8 cellular contexts compared by ENCODE assay signal in the genomic region with DNA sequence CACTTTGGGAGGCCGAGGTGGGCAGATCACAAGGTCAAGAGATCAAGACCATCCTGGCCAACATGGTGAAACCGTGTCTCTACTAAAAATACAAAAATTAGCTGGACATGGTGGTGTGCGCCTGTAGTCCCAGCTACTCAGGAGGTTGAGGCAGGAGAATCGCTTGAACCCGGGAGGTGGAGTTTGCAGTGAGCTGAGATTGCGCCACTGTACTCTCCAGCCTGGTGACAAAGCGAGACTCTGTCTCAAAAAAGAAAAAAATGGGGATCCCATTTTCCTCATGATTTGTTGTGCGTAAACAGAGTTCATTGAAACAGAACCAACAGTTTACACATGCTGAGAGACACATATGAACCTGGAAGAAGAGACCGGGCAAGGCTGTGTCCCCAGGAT. TPM values are rescaled to one million over a fixed set of nuclear protein-coding genes. Genes with fewer than 3 reads are reported as not detected.
DNase-seq lines count a peak whose midpoint lies in the region; ATAC-seq and TF ChIP-seq lines count a peak whose summit lies in the region.
"Not testable (repeated sequence)": the region's sequence is repeated elsewhere in the genome, so short reads cannot be mapped to it uniquely, and the experiment has no call there.

No MANE protein-coding gene starts in this region.

- peak overlapping the region in 4 of 7 donors; percentile 17 to 95 (median 72) for H3K27ac Mint-ChIP-seq in CD4-positive, alpha-beta memory T cell
- peak overlapping the region; percentile 88 for H3K27ac Mint-ChIP-seq in T-helper 2 cell treated with Interferon-gamma antibody and Interleukin-4, amounts not matched to agents 5 μg/mL and 100 μg/mL, for 36 hours
- H3K27ac Mint-ChIP-seq in activated naive CD8-positive, alpha-beta T cell treated with anti-CD3 and anti-CD28 coated beads, Interleukin-2, amount 50 U/mL, for 24 hours: peak overlapping the region; percentile 86
- H3K27ac Mint-ChIP-seq in effector memory CD8-positive, alpha-beta T cell: peak overlapping the region; percentile 7 to 97
- peak overlapping the region in 2 of 3 experiments; percentile 35 to 37 for H3K27ac Mint-ChIP-seq in nephron
- H3K27ac Mint-ChIP-seq in stimulated activated memory B cell treated with anti-CD40 and anti-IgM and Interleukin-4, amounts not matched to agents 10 μg/mL and 1 μg/mL and 100 μg/mL, for 72 hours: peak overlapping the region; percentile 90

- CTCF ChIA-PET in CD4-positive, alpha-beta memory T cell (lab: Charles Lee; ENCODE audit: partially characterized antibody): interaction anchor here (1.0 to 1.9 kb wide), 2 partner anchors 16 to 19 kb away, joined by 4 to 5 read pairs; no protein-coding TSS in a partner anchor

- peaks cover 19 to 22% of the 10 kb centered on the region in 2 donors for H3K36me3 Mint-ChIP-seq in CD4-positive, alpha-beta memory T cell
- peaks cover 18% of the 10 kb centered on the region for H3K36me3 Mint-ChIP-seq in T-helper 2 cell treated with Interferon-gamma antibody and Interleukin-4, amounts not matched to agents 5 μg/mL and 100 μg/mL, for 36 hours (ENCODE audit: low read depth)
- peaks cover 19% of the 10 kb centered on the region for H3K36me3 Mint-ChIP-seq in activated naive CD8-positive, alpha-beta T cell treated with anti-CD3 and anti-CD28 coated beads, Interleukin-2, amount 50 U/mL, for 24 hours (ENCODE audit: low read depth)
- peaks cover 28% of the 10 kb centered on the region for H3K36me3 Mint-ChIP-seq in effector memory CD8-positive, alpha-beta T cell (ENCODE audit: insufficient read depth)
- not testable (repeated sequence) for H3K36me3 Mint-ChIP-seq in nephron (ENCODE audit: low read depth)
- H3K36me3 Mint-ChIP-seq in stimulated activated memory B cell treated with anti-CD40 and anti-IgM and Interleukin-4, amounts not matched to agents 10 μg/mL and 1 μg/mL and 100 μg/mL, for 72 hours: peaks cover 26% of the 10 kb centered on the region

- intact Hi-C loops in CD4-positive, alpha-beta memory T cell (cut with micrococcal nuclease): not testable (repeated sequence)
- intact Hi-C loops in aorta (cut with DNase I): loop anchor here in 1 of 2 donors (2.0 kb wide), 1 partner anchor 29 kb away; no protein-coding TSS in a partner anchor

- peak overlapping the region in 3 of 8 donors; percentile 16 to 86 (median 22) for H3K4me3 Mint-ChIP-seq in CD4-positive, alpha-beta memory T cell
- not testable (repeated sequence) for H3K4me3 Mint-ChIP-seq in T-helper 2 cell treated with Interferon-gamma antibody and Interleukin-4, amounts not matched to agents 5 μg/mL and 100 μg/mL, for 36 hours; activated naive CD8-positive, alpha-beta T cell treated with anti-CD3 and anti-CD28 coated beads, Interleukin-2, amount 50 U/mL, for 24 hours; nephron; stimulated activated memory B cell treated with anti-CD40 and anti-IgM and Interleukin-4, amounts not matched to agents 10 μg/mL and 1 μg/mL and 100 μg/mL, for 72 hours
- H3K4me3 Mint-ChIP-seq in effector memory CD8-positive, alpha-beta T cell: peak overlapping the region in 1 of 2 donors; percentile 78

- not testable (repeated sequence) for H3K4me3 ChIP-seq in CD4-positive, alpha-beta memory T cell (ENCODE audit: low read length in 2 of 2); iPS-20b (ENCODE audit: low read length); aorta (ENCODE audit: low read length in 2 of 2)

- TF ChIP-seq CTCF in nephron (IDR thresholded peaks at IDR 0.05; ENCODE audit: unreplicated experiment in 3 of 3): not testable (repeated sequence)

- H3K4me1 Mint-ChIP-seq in CD4-positive, alpha-beta memory T cell: peaks cover 40 to 86% (median 65%) of the 10 kb centered on the region in 4 donors
- peaks cover 45% of the 10 kb centered on the region for H3K4me1 Mint-ChIP-seq in T-helper 2 cell treated with Interferon-gamma antibody and Interleukin-4, amounts not matched to agents 5 μg/mL and 100 μg/mL, for 36 hours (ENCODE audit: low read depth)
- peaks cover 60% of the 10 kb centered on the region for H3K4me1 Mint-ChIP-seq in activated naive CD8-positive, alpha-beta T cell treated with anti-CD3 and anti-CD28 coated beads, Interleukin-2, amount 50 U/mL, for 24 hours
- peaks cover 51 to 59% of the 10 kb centered on the region in 2 donors for H3K4me1 Mint-ChIP-seq in effector memory CD8-positive, alpha-beta T cell (ENCODE audit: low read depth in 2 of 2)
- peaks cover 40% of the 10 kb centered on the region for H3K4me1 Mint-ChIP-seq in nephron
- H3K4me1 Mint-ChIP-seq in stimulated activated memory B cell treated with anti-CD40 and anti-IgM and Interleukin-4, amounts not matched to agents 10 μg/mL and 1 μg/mL and 100 μg/mL, for 72 hours: peaks cover 70% of the 10 kb centered on the region

- H3K9me3 Mint-ChIP-seq in CD4-positive, alpha-beta memory T cell; T-helper 2 cell treated with Interferon-gamma antibody and Interleukin-4, amounts not matched to agents 5 μg/mL and 100 μg/mL, for 36 hours; activated naive CD8-positive, alpha-beta T cell treated with anti-CD3 and anti-CD28 coated beads, Interleukin-2, amount 50 U/mL, for 24 hours; effector memory CD8-positive, alpha-beta T cell; nephron; stimulated activated memory B cell treated with anti-CD40 and anti-IgM and Interleukin-4, amounts not matched to agents 10 μg/mL and 1 μg/mL and 100 μg/mL, for 72 hours: not testable (repeated sequence)

- H3K9ac ChIP-seq in iPS-20b (ENCODE audit: low read depth, low read length): peak overlapping the region; percentile 24; the same call in 1 of the 2 replicates

- not testable (repeated sequence) for DNase-seq in CD4-positive, alpha-beta memory T cell; T-helper 2 cell treated with Interferon-gamma antibody and Interleukin-4, amounts not matched to agents 5 μg/mL and 100 μg/mL, for 36 hours (ENCODE audit: low spot score); activated naive CD8-positive, alpha-beta T cell treated with anti-CD3 and anti-CD28 coated beads, Interleukin-2, amount 50 U/mL, for 24 hours; effector memory CD8-positive, alpha-beta T cell; aorta

- not testable (repeated sequence) for H3K27ac ChIP-seq in CD4-positive, alpha-beta memory T cell (ENCODE audit: low read depth, low read length)
- H3K27ac ChIP-seq in iPS-20b (ENCODE audit: low read length) (peak overlapping the region; percentile 54), aorta (ENCODE audit: low read depth in 1 of 2, low read length in 2 of 2) (peak overlapping the region; percentile 63 to 99)

- 87 to 88% methylated on average over 8 to 9 of the region's 9 CpGs for WGBS in aorta, 2 donors

- peaks cover 13% of the 10 kb centered on the region for H3K36me3 ChIP-seq in CD4-positive, alpha-beta memory T cell (ENCODE audit: insufficient read depth, low read length)
- H3K36me3 ChIP-seq in iPS-20b (ENCODE audit: insufficient read depth, low read depth, low read length); aorta (ENCODE audit: control insufficient read depth in 1 of 2, insufficient read depth in 2 of 2, low read length in 1 of 2): not testable (repeated sequence)

- POLR2A ChIA-PET in CD4-positive, alpha-beta memory T cell (lab: Charles Lee; ENCODE audit: partially characterized antibody): interaction anchor here (1.3 to 7.4 kb wide), 3 partner anchors 15 to 20 kb away, joined by 3 to 49 read pairs (median 5); no protein-coding TSS in a partner anchor

- H3K27me3 Mint-ChIP-seq in CD4-positive, alpha-beta memory T cell; T-helper 2 cell treated with Interferon-gamma antibody and Interleukin-4, amounts not matched to agents 5 μg/mL and 100 μg/mL, for 36 hours (ENCODE audit: low read depth); activated naive CD8-positive, alpha-beta T cell treated with anti-CD3 and anti-CD28 coated beads, Interleukin-2, amount 50 U/mL, for 24 hours; effector memory CD8-positive, alpha-beta T cell; nephron (ENCODE audit: low read depth); stimulated activated memory B cell treated with anti-CD40 and anti-IgM and Interleukin-4, amounts not matched to agents 10 μg/mL and 1 μg/mL and 100 μg/mL, for 72 hours: not testable (repeated sequence)

- not testable (repeated sequence) for ATAC-seq in activated naive CD8-positive, alpha-beta T cell treated with anti-CD3 and anti-CD28 coated beads, Interleukin-2, amount 50 U/mL, for 24 hours; effector memory CD8-positive, alpha-beta T cell (replicated peaks); stimulated activated memory B cell treated with anti-CD40 and anti-IgM and Interleukin-4, amounts not matched to agents 10 μg/mL and 1 μg/mL and 100 μg/mL, for 72 hours; aorta (ENCODE audit: low FRiP score)

- H3K27me3 ChIP-seq in CD4-positive, alpha-beta memory T cell (ENCODE audit: insufficient read depth, low read length); iPS-20b (ENCODE audit: insufficient read depth, low read length); aorta (ENCODE audit: control insufficient read depth in 1 of 2, insufficient read depth in 2 of 2, low read length in 1 of 2): not testable (repeated sequence)

- H3K4me1 ChIP-seq in CD4-positive, alpha-beta memory T cell (ENCODE audit: insufficient read depth, low read length): peaks cover 86% of the 10 kb centered on the region
- H3K4me1 ChIP-seq in iPS-20b (ENCODE audit: insufficient read depth, low read length) (peaks cover 52% of the 10 kb centered on the region), aorta (ENCODE audit: control insufficient read depth in 1 of 2, insufficient read depth in 2 of 2, low read length in 2 of 2) (peaks cover 12% of the 10 kb centered on the region in 2 donors)

- H3K9me3 ChIP-seq in CD4-positive, alpha-beta memory T cell (ENCODE audit: control insufficient read depth in 1 of 2, low read length in 2 of 2); iPS-20b (ENCODE audit: insufficient read depth, low read depth, low read length); aorta (ENCODE audit: control insufficient read depth, low read length): not testable (repeated sequence)

RNA-seq across cellular contexts. Expression of a gene that starts 55.6 kb away (rescaled TPM):
- 10 to 100 TPM; 68.6 to 70.1 TPM for total RNA-seq in CD4-positive, alpha-beta memory T cell
- 100 to 1,000 TPM; 153 to 156 TPM for polyA plus RNA-seq in CD4-positive, alpha-beta memory T cell
- 100 to 1,000 TPM; 117 to 133 TPM for total RNA-seq in aorta
- 10 to 100 TPM; 41.7 to 67.6 TPM for polyA plus RNA-seq in aorta

Comparison
In these comparisons a context has a peak if more than half of its experiments do, and no peak if none do; other contexts are left out.
1. H3K27ac Mint-ChIP-seq: peak in every context shown above with its lines; median percentile 90 in stimulated activated memory B cell treated with anti-CD40 and anti-IgM and Interleukin-4, amounts not matched to agents 10 μg/mL and 1 μg/mL and 100 μg/mL, for 72 hours; 88 in T-helper 2 cell treated with Interferon-gamma antibody and Interleukin-4, amounts not matched to agents 5 μg/mL and 100 μg/mL, for 36 hours; 86 in activated naive CD8-positive, alpha-beta T cell treated with anti-CD3 and anti-CD28 coated beads, Interleukin-2, amount 50 U/mL, for 24 hours; 72 in CD4-positive, alpha-beta memory T cell; 52 in effector memory CD8-positive, alpha-beta T cell; 36 in nephron.